8 cellular contexts compared by ENCODE assay signal in the genomic region with DNA sequence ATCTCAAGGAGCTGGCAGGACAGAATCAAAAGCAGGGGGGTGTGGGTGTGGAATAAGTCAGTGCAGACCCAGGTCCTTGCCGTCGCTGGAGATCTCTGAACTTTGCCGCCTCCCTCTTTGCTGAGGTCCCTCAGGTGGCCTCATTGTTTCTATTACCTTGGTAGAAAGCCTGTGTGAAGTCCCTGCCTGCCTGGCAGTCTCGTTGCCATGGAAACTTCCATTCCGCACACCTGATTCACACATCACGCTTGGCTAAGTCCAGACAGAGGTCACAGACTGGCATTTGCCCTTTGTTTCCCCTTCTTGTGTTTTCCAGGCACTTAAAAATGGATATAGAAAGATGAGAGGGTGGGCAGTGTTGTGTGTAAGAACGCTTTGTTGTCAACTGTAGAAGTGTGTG.
A peak's percentile ranks its signal among the peaks of the same experiment; 100 is the strongest.
DNase-seq lines count a peak whose midpoint lies in the region; ATAC-seq and TF ChIP-seq lines count a peak whose summit lies in the region.

No MANE protein-coding gene starts in this region.

- H3K4me1 ChIP-seq in uterus = no peaks in the 10 kb centered on the region

- no peak overlapping the region for H3K4me3 ChIP-seq in H7 (ENCODE audit: insufficient read depth, low read depth, low read length)
- no peak overlapping the region for H3K4me3 ChIP-seq in uterus

- no peak overlapping the region for H3K27ac ChIP-seq in uterus

- H3K36me3 ChIP-seq in H7 (replicated peaks; ENCODE audit: control insufficient read depth, insufficient read depth, low read length) (no peaks in the 10 kb centered on the region; the same call in 1 of the 2 replicates), uterus (no peaks in the 10 kb centered on the region)

- intact Hi-C loops in uterus (cut with DNase I; ENCODE audit: low total_unique reads) (no loop called here), left colon (cut with DNase I, micrococcal nuclease) (no loop called here)

- TF ChIP-seq CTCF in uterus (IDR thresholded peaks at IDR 0.05) = no peak

- no peak for ATAC-seq in HG02840 (IDR thresholded peaks at IDR 0.05; ENCODE audit: low FRiP score, unreplicated experiment)
- ATAC-seq in left colon = no peak

- no peaks in the 10 kb centered on the region for H3K27me3 ChIP-seq in H7 (ENCODE audit: control insufficient read depth, insufficient read depth, low read length)
- no peaks in the 10 kb centered on the region for H3K27me3 ChIP-seq in uterus

- no peak for TF ChIP-seq POLR2A in uterus (IDR thresholded peaks at IDR 0.05)

- H3K9me3 ChIP-seq in uterus = peaks cover 0 to 5% of the 10 kb centered on the region in 2 donors

- peak; percentile 98 for DNase-seq in DMS53 (lab: John Stamatoyannopoulos, UW)
- DNase-seq in H7 = peak; percentile 47
- peak; percentile 95 for DNase-seq in NCI-H69 (lab: John Stamatoyannopoulos, UW)
- DNase-seq in iris pigment epithelial cell (ENCODE audit: low read depth) = peak; percentile 58
- no peak for DNase-seq in occipital lobe (lab: John Stamatoyannopoulos, UW)
- DNase-seq in uterus = no peak
- DNase-seq in left colon = no peak

Comparison
In these comparisons a context has a peak if more than half of its experiments do, and no peak if none do; other contexts are left out.
1. DNase-seq: peak in DMS53 (single experiment), H7 (single experiment), NCI-H69 (single experiment) and iris pigment epithelial cell (single experiment); none in occipital lobe (single experiment), uterus (0 of 2) and left colon (0 of 2).